In genomic region chr6:168333039-168333438, GRCh38 we compare ENCODE assay signal across 1 cellular context.
A peak's percentile ranks its signal among the peaks of the same experiment; 100 is the strongest.
TF ChIP-seq lines count a peak whose summit lies in the region.

No MANE protein-coding gene starts in this region.

TF ChIP-seq in K562, 482 proteins besides CTCF, POLR2A, EP300 and RAD21 (continued from another document):
- TF ChIP-seq, protein P1, sequence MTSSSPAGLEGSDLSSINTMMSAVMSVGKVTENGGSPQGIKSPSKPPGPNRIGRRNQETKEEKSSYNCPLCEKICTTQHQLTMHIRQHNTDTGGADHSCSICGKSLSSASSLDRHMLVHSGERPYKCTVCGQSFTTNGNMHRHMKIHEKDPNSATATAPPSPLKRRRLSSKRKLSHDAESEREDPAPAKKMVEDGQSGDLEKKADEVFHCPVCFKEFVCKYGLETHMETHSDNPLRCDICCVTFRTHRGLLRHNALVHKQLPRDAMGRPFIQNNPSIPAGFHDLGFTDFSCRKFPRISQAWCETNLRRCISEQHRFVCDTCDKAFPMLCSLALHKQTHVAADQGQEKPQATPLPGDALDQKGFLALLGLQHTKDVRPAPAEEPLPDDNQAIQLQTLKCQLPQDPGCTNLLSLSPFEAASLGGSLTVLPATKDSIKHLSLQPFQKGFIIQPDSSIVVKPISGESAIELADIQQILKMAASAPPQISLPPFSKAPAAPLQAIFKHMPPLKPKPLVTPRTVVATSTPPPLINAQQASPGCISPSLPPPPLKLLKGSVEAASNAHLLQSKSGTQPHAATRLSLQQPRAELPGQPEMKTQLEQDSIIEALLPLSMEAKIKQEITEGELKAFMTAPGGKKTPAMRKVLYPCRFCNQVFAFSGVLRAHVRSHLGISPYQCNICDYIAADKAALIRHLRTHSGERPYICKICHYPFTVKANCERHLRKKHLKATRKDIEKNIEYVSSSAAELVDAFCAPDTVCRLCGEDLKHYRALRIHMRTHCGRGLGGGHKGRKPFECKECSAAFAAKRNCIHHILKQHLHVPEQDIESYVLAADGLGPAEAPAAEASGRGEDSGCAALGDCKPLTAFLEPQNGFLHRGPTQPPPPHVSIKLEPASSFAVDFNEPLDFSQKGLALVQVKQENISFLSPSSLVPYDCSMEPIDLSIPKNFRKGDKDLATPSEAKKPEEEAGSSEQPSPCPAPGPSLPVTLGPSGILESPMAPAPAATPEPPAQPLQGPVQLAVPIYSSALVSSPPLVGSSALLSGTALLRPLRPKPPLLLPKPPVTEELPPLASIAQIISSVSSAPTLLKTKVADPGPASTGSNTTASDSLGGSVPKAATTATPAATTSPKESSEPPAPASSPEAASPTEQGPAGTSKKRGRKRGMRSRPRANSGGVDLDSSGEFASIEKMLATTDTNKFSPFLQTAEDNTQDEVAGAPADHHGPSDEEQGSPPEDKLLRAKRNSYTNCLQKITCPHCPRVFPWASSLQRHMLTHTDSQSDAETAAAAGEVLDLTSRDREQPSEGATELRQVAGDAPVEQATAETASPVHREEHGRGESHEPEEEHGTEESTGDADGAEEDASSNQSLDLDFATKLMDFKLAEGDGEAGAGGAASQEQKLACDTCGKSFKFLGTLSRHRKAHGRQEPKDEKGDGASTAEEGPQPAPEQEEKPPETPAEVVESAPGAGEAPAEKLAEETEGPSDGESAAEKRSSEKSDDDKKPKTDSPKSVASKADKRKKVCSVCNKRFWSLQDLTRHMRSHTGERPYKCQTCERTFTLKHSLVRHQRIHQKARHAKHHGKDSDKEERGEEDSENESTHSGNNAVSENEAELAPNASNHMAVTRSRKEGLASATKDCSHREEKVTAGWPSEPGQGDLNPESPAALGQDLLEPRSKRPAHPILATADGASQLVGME (CRISPR knock-in tag; IDR thresholded peaks at IDR 0.05) = no peak
- TF ChIP-seq RB1 (IDR thresholded peaks at IDR 0.05; ENCODE audit: low read depth) (no peak), ZNF584 (CRISPR knock-in tag; IDR thresholded peaks at IDR 0.05; ENCODE audit: low read depth) (no peak), ZBTB40 (IDR thresholded peaks at IDR 0.05) (0 out of 2 replicates have a peak, but pooled peaks have one; percentile 13), ZBTB40 (CRISPR knock-in tag; IDR thresholded peaks at IDR 0.05) (no peak), ZNF707 (CRISPR knock-in tag; conservative IDR thresholded peaks at IDR 0.05) (no peak), PPARD (CRISPR knock-in tag; IDR thresholded peaks at IDR 0.05) (no peak), MYBL2 (IDR thresholded peaks at IDR 0.05; ENCODE audit: low read depth) (no peak), MYBL2 (CRISPR knock-in tag; IDR thresholded peaks at IDR 0.05; ENCODE audit: borderline replicate concordance) (no peak), CBX3 (IDR thresholded peaks at IDR 0.05; ENCODE audit: borderline replicate concordance in 1 of 2, low read length in 2 of 2) (0 out of 3 replicates have a peak, but pooled peaks of 1 of the 2 experiments have one; percentile 50), HCFC1 (IDR thresholded peaks at IDR 0.05; ENCODE audit: low read depth, low read length) (no peak), DPF2 (IDR thresholded peaks at IDR 0.05) (no peak), GABPA (tag; conservative IDR thresholded peaks at IDR 0.05; ENCODE audit: low read depth) (no peak), PHF8 (IDR thresholded peaks at IDR 0.05; ENCODE audit: borderline replicate concordance, low read length) (no peak), YY1 (IDR thresholded peaks at IDR 0.05; ENCODE audit: borderline replicate concordance in 1 of 3, control insufficient read depth in 1 of 3, extremely low read depth in 1 of 3, insufficient read depth in 3 of 3, insufficient read length in 1 of 3, insufficient replicate concordance in 2 of 3, low read depth in 1 of 3, low read length in 2 of 3) (peak in 1 of 3 experiments; percentile 82), ZNF79 (CRISPR knock-in tag; IDR thresholded peaks at IDR 0.05; ENCODE audit: low read depth) (no peak)
- TF ChIP-seq, protein P2, sequence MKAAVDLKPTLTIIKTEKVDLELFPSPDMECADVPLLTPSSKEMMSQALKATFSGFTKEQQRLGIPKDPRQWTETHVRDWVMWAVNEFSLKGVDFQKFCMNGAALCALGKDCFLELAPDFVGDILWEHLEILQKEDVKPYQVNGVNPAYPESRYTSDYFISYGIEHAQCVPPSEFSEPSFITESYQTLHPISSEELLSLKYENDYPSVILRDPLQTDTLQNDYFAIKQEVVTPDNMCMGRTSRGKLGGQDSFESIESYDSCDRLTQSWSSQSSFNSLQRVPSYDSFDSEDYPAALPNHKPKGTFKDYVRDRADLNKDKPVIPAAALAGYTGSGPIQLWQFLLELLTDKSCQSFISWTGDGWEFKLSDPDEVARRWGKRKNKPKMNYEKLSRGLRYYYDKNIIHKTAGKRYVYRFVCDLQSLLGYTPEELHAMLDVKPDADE (conservative IDR thresholded peaks at IDR 0.05; ENCODE audit: control insufficient read depth, low read depth, low read length) = no peak
- TF ChIP-seq, protein P3, sequence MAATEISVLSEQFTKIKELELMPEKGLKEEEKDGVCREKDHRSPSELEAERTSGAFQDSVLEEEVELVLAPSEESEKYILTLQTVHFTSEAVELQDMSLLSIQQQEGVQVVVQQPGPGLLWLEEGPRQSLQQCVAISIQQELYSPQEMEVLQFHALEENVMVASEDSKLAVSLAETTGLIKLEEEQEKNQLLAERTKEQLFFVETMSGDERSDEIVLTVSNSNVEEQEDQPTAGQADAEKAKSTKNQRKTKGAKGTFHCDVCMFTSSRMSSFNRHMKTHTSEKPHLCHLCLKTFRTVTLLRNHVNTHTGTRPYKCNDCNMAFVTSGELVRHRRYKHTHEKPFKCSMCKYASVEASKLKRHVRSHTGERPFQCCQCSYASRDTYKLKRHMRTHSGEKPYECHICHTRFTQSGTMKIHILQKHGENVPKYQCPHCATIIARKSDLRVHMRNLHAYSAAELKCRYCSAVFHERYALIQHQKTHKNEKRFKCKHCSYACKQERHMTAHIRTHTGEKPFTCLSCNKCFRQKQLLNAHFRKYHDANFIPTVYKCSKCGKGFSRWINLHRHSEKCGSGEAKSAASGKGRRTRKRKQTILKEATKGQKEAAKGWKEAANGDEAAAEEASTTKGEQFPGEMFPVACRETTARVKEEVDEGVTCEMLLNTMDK (IDR thresholded peaks at IDR 0.05; ENCODE audit: borderline replicate concordance, insufficient read depth, low read depth, low read length, poor library complexity, severe bottlenecking) = peak; percentile 7
